In genomic region chr5:59483971-59484472, GRCh38 we compare ENCODE assay signal across 11 cellular contexts.
DNase-seq lines count a peak whose midpoint lies in the region; FAIRE-seq and TF ChIP-seq lines count a peak whose summit lies in the region.
"Had no signal": no experiment of that assay in that cellular context is flagged by ENCODE, and none has a peak within 500 bp of the region (broad histone marks: within the 10 kb centered on the region; RNA-seq: fewer than 3 reads in every experiment).

No MANE protein-coding gene starts in this region.

- H3K4me3 ChIP-seq in endothelial cell of umbilical vein (replicated peaks in 1 of 3; ENCODE audit: insufficient read depth in 1 of 3, low read depth in 1 of 3, low read length in 3 of 3) (no peak overlapping the region), lower leg skin (ENCODE audit: low read depth, poor library complexity, severe bottlenecking) (no peak overlapping the region)

- no peaks in the 10 kb centered on the region for H3K27me3 Mint-ChIP-seq in T-helper 2 cell treated with Interferon-gamma antibody and Interleukin-4, amounts not matched to agents 5 μg/mL and 100 μg/mL, for 36 hours (ENCODE audit: low read depth)

- H3K4me1 ChIP-seq in endothelial cell of umbilical vein (ENCODE audit: control insufficient read depth, extremely low read depth, insufficient read depth, low read length) = no peaks in the 10 kb centered on the region

- no peak overlapping the region for H2AFZ ChIP-seq in endothelial cell of umbilical vein (ENCODE audit: low read depth, low read length)

- H3K9me3 Mint-ChIP-seq in T-helper 2 cell treated with Interferon-gamma antibody and Interleukin-4, amounts not matched to agents 5 μg/mL and 100 μg/mL, for 36 hours = no peaks in the 10 kb centered on the region

- H3K36me3 ChIP-seq in endothelial cell of umbilical vein (ENCODE audit: control insufficient read depth in 2 of 2, extremely low read depth in 1 of 2, insufficient read depth in 2 of 2, low read length in 2 of 2) = no peaks in the 10 kb centered on the region

- peaks cover 5% of the 10 kb centered on the region for H4K20me1 ChIP-seq in endothelial cell of umbilical vein (replicated peaks; ENCODE audit: control insufficient read depth, extremely low read depth, insufficient read depth, low read length)

- peaks cover 2% of the 10 kb centered on the region for H3K9me1 ChIP-seq in endothelial cell of umbilical vein (replicated peaks; ENCODE audit: control insufficient read depth, extremely low read depth, insufficient read depth, low read length)

- FAIRE-seq in endothelial cell of umbilical vein (lab: Jason Lieb, UNC) (no peak), D721Med (lab: Jason Lieb, UNC) (no peak)

- no peak overlapping the region for H3K9ac ChIP-seq in endothelial cell of umbilical vein (replicated peaks; ENCODE audit: extremely low read depth, insufficient read depth, low read length)

- H3K4me1 Mint-ChIP-seq in T-helper 2 cell treated with Interferon-gamma antibody and Interleukin-4, amounts not matched to agents 5 μg/mL and 100 μg/mL, for 36 hours (ENCODE audit: low read depth) = no peaks in the 10 kb centered on the region

- TF ChIP-seq CTCF in endothelial cell of umbilical vein (IDR thresholded peaks at IDR 0.05; ENCODE audit: extremely low read depth in 1 of 2, insufficient read depth in 1 of 2, low read depth in 1 of 2, low read length in 2 of 2) (no peak), D721Med (IDR thresholded peaks at IDR 0.05; ENCODE audit: insufficient read depth, missing control alignments) (no peak), lower leg skin (IDR thresholded peaks at IDR 0.05) (no peak)

- H3K36me3 Mint-ChIP-seq in T-helper 2 cell treated with Interferon-gamma antibody and Interleukin-4, amounts not matched to agents 5 μg/mL and 100 μg/mL, for 36 hours (ENCODE audit: low read depth) = no peaks in the 10 kb centered on the region

- H3K4me2 ChIP-seq in endothelial cell of umbilical vein (ENCODE audit: insufficient read depth, low read length) = no peak overlapping the region

- H3K9me3 ChIP-seq in endothelial cell of umbilical vein (replicated peaks; ENCODE audit: control insufficient read depth, insufficient read depth, low read length) = no peaks in the 10 kb centered on the region

- intact Hi-C loops in endothelial cell of umbilical vein (cut with micrococcal nuclease) = no loop called here
- intact Hi-C loops in lower leg skin (cut with DNase I; ENCODE audit: low total_unique reads) = no loop called here

- no peaks in the 10 kb centered on the region for H3K27me3 ChIP-seq in endothelial cell of umbilical vein (ENCODE audit: control insufficient read depth in 2 of 2, insufficient read depth in 2 of 2, low read length in 2 of 2)

- no TSS peak for BruUV-seq in endothelial cell of umbilical vein (replicated peaks; lab: Mats Ljungman, UMichigan)

- POLR2A ChIA-PET in endothelial cell of umbilical vein (lab: Charles Lee) = no interaction called here

- no peak overlapping the region for H3K4me3 Mint-ChIP-seq in T-helper 2 cell treated with Interferon-gamma antibody and Interleukin-4, amounts not matched to agents 5 μg/mL and 100 μg/mL, for 36 hours

- no peak overlapping the region for H3K27ac ChIP-seq in endothelial cell of umbilical vein (ENCODE audit: insufficient read depth, low read depth, low read length)

- CTCF ChIA-PET in endothelial cell of umbilical vein (lab: Charles Lee) = interaction anchor here (0.8 kb wide), 1 partner anchor 22 kb away, joined by 3 read pairs; no protein-coding TSS in a partner anchor

- H3K79me2 ChIP-seq in endothelial cell of umbilical vein (ENCODE audit: control insufficient read depth, insufficient read depth, low read length) = no peaks in the 10 kb centered on the region

- no peak for TF ChIP-seq POLR2A in endothelial cell of umbilical vein (IDR thresholded peaks at IDR 0.05; ENCODE audit: low read depth, low read length)
- no peak for TF ChIP-seq POLR2A in lower leg skin (IDR thresholded peaks at IDR 0.05)

- dilution Hi-C loops in endothelial cell of umbilical vein (cut with MboI; ENCODE audit: extremely low pct_ligation_motif_present, low sequenced_read_pairs) = no loop called here

- no peak overlapping the region for H3K27ac Mint-ChIP-seq in T-helper 2 cell treated with Interferon-gamma antibody and Interleukin-4, amounts not matched to agents 5 μg/mL and 100 μg/mL, for 36 hours

- peak; percentile 23 for DNase-seq in T-helper 2 cell treated with Interferon-gamma antibody and Interleukin-4, amounts not matched to agents 5 μg/mL and 100 μg/mL, for 36 hours (ENCODE audit: low spot score)
- DNase-seq in T-helper 2 cell = no peak
- peak; percentile 63 for DNase-seq in RPMI7951 (ENCODE audit: low read depth)
- DNase-seq in endothelial cell of umbilical vein (ENCODE audit: low read depth, low spot score) = peak; percentile 12
- DNase-seq in renal cortical epithelial cell (ENCODE audit: low read depth) = peak; percentile 90
- no peak for DNase-seq in D721Med (ENCODE audit: insufficient read length, low spot score)
- no peak for DNase-seq in lower leg skin (ENCODE audit: low spot score in 2 of 2)
- DNase-seq in NCI-H748 treated with DMSO at 0.1 percent for 48 hours (lab: John Stamatoyannopoulos, UW) = no peak
- DNase-seq: 8988T, DMS 273 treated with DMSO at 0.1 percent for 48 hours, RPMI8226 had no signal

TF ChIP-seq in endothelial cell of umbilical vein, 7 proteins besides CTCF, POLR2A, EP300 and RAD21:
- TF ChIP-seq MYC (IDR thresholded peaks at IDR 0.05; ENCODE audit: low read depth, low read length) (no peak), MAX (IDR thresholded peaks at IDR 0.05; ENCODE audit: insufficient read depth, insufficient read length) (no peak), FOS (IDR thresholded peaks at IDR 0.05; ENCODE audit: borderline replicate concordance, insufficient read depth, low read length) (no peak), EZH2 (IDR thresholded peaks at IDR 0.05; ENCODE audit: borderline replicate concordance, low read depth, low read length, severe bottlenecking) (no peak), POLR2AphosphoS5 (IDR thresholded peaks at IDR 0.05; ENCODE audit: insufficient read depth, low read depth, low read length) (no peak), JUN (IDR thresholded peaks at IDR 0.05; ENCODE audit: borderline replicate concordance, insufficient read depth, insufficient read length, low read depth) (no peak), GATA2 (IDR thresholded peaks at IDR 0.05; ENCODE audit: insufficient read depth, insufficient read length, low read depth, low read length) (no peak)

Comparison
In these comparisons a context has a peak if more than half of its experiments do, and no peak if none do; other contexts are left out.
1. DNase-seq: peak in T-helper 2 cell treated with Interferon-gamma antibody and Interleukin-4, amounts not matched to agents 5 μg/mL and 100 μg/mL, for 36 hours (single experiment), RPMI7951 (single experiment), endothelial cell of umbilical vein (single experiment) and renal cortical epithelial cell (single experiment); none in T-helper 2 cell (0 of 5), D721Med (single experiment), lower leg skin (0 of 2) and NCI-H748 treated with DMSO at 0.1 percent for 48 hours (single experiment).